20 cellular contexts compared by ENCODE assay signal in the genomic region with DNA sequence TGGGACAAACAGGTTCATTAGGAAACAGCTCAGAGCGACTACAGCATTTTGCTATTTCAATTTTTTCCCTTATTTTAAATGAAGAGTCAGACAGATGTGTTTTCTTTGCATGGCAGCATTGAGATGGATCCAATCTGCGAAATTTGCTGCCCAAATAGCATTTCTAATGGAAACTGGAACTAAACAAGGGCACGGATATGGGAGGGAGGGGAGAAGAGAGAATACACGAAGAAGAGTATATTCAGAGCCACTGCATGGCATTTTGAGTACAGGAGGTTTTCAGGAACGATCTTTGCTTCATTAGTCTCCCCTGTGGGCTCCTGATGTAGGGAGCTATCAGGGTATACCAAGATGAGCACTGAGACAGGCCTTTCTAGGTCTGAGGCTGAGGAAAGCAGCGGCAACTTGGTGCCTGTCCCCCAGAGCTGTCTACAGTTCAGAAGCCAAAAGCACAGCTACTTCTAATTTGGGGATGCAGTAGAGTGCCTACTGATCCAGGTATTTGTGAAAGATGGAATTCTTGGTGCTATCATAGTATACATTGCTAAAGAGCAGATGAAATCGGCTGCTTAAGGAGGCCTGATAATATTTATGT.
DNase-seq lines count a peak whose midpoint lies in the region; ATAC-seq lines count a peak whose summit lies in the region.
"Had no signal": no experiment of that assay in that cellular context is flagged by ENCODE, and none has a peak within 500 bp of the region (broad histone marks: within the 10 kb centered on the region; RNA-seq: fewer than 3 reads in every experiment).

No MANE protein-coding gene starts in this region.

- H3K36me3 Mint-ChIP-seq in activated naive CD8-positive, alpha-beta T cell treated with anti-CD3 and anti-CD28 coated beads for 36 hours: peaks cover 10% of the 10 kb centered on the region

- no peaks in the 10 kb centered on the region for H3K27me3 Mint-ChIP-seq in activated naive CD8-positive, alpha-beta T cell treated with anti-CD3 and anti-CD28 coated beads for 36 hours
- H3K27me3 Mint-ChIP-seq: CD4-positive, alpha-beta memory T cell had no signal

- no peak for ATAC-seq in HG03139 (IDR thresholded peaks at IDR 0.05; ENCODE audit: unreplicated experiment)
- ATAC-seq in HG02885 (IDR thresholded peaks at IDR 0.05; ENCODE audit: poor library complexity, unreplicated experiment): no peak
- ATAC-seq in GM19324 (IDR thresholded peaks at IDR 0.05; ENCODE audit: low FRiP score, unreplicated experiment): no peak
- ATAC-seq: SK-N-SH treated with all-trans-retinoic acid at 6 μM for 48 hours had no signal

- H3K9me3 Mint-ChIP-seq in activated naive CD8-positive, alpha-beta T cell treated with anti-CD3 and anti-CD28 coated beads for 36 hours: peaks cover 13% of the 10 kb centered on the region

- DNase-seq in cerebellar cortex (ENCODE audit: low spot score) (peak; percentile 51), substantia nigra (lab: John Stamatoyannopoulos, UW) (peak in 18 of 49 donors; percentile 2 to 45 (median 8))
- no peak for DNase-seq in activated naive CD8-positive, alpha-beta T cell treated with anti-CD3 and anti-CD28 coated beads for 36 hours
- DNase-seq: Caco-2; CD4-positive, alpha-beta memory T cell; GDM1; KBM-7; MM.1S; NCI-H1048; NCI-H1417 treated with DMSO at 0.1 percent for 48 hours; NCI-H187; NK-92 treated with Interleukin-12 subunit alpha and Interleukin-12 subunit beta, amount 100 ng/mL, for 24 hours had no signal

- no peak overlapping the region for H3K4me3 Mint-ChIP-seq in activated naive CD8-positive, alpha-beta T cell treated with anti-CD3 and anti-CD28 coated beads for 36 hours
- H3K4me3 Mint-ChIP-seq: CD4-positive, alpha-beta memory T cell had no signal

- H3K4me1 Mint-ChIP-seq in activated naive CD8-positive, alpha-beta T cell treated with anti-CD3 and anti-CD28 coated beads for 36 hours: no peaks in the 10 kb centered on the region
- H3K4me1 Mint-ChIP-seq: CD4-positive, alpha-beta memory T cell had no signal

- H3K27ac ChIP-seq in angular gyrus (ENCODE audit: low read depth, low read length) (peak overlapping the region; percentile 95), layer of hippocampus (ENCODE audit: low read depth, low read length) (peak overlapping the region; percentile 97), substantia nigra (ENCODE audit: low read depth, low read length, poor library complexity, severe bottlenecking) (peak overlapping the region; percentile 98)
- H3K27ac ChIP-seq: BLaER1, HL-60 had no signal

- no peaks in the 10 kb centered on the region for H3K27me3 ChIP-seq in layer of hippocampus (ENCODE audit: control insufficient read depth, insufficient read depth, low read length)
- H3K27me3 ChIP-seq: BLaER1 had no signal

- H3K27ac Mint-ChIP-seq in activated naive CD8-positive, alpha-beta T cell treated with anti-CD3 and anti-CD28 coated beads for 36 hours: no peak overlapping the region
- H3K27ac Mint-ChIP-seq: CD4-positive, alpha-beta memory T cell had no signal
